2 cellular contexts compared by ENCODE assay signal in genomic region chr10:127296696-127297095, GRCh38.
TF ChIP-seq lines count a peak whose summit lies in the region.

No MANE protein-coding gene starts in this region.

TF ChIP-seq in GM23338, 12 proteins besides CTCF, POLR2A, EP300 and RAD21:
- no peak for TF ChIP-seq ZNF331 (CRISPR knock-in tag; IDR thresholded peaks at IDR 0.05; ENCODE audit: low read depth)
- TF ChIP-seq, protein P1, sequence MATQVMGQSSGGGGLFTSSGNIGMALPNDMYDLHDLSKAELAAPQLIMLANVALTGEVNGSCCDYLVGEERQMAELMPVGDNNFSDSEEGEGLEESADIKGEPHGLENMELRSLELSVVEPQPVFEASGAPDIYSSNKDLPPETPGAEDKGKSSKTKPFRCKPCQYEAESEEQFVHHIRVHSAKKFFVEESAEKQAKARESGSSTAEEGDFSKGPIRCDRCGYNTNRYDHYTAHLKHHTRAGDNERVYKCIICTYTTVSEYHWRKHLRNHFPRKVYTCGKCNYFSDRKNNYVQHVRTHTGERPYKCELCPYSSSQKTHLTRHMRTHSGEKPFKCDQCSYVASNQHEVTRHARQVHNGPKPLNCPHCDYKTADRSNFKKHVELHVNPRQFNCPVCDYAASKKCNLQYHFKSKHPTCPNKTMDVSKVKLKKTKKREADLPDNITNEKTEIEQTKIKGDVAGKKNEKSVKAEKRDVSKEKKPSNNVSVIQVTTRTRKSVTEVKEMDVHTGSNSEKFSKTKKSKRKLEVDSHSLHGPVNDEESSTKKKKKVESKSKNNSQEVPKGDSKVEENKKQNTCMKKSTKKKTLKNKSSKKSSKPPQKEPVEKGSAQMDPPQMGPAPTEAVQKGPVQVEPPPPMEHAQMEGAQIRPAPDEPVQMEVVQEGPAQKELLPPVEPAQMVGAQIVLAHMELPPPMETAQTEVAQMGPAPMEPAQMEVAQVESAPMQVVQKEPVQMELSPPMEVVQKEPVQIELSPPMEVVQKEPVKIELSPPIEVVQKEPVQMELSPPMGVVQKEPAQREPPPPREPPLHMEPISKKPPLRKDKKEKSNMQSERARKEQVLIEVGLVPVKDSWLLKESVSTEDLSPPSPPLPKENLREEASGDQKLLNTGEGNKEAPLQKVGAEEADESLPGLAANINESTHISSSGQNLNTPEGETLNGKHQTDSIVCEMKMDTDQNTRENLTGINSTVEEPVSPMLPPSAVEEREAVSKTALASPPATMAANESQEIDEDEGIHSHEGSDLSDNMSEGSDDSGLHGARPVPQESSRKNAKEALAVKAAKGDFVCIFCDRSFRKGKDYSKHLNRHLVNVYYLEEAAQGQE (IDR thresholded peaks at IDR 0.05; ENCODE audit: unreplicated experiment), result no peak
- no peak for TF ChIP-seq STAT1 (IDR thresholded peaks at IDR 0.05; ENCODE audit: unreplicated experiment)
- no peak for TF ChIP-seq CREB1 (CRISPR knock-in tag; IDR thresholded peaks at IDR 0.05; ENCODE audit: low read depth)
- no peak for TF ChIP-seq NANOG (IDR thresholded peaks at IDR 0.05; ENCODE audit: borderline replicate concordance)
- no peak for TF ChIP-seq ZNF114 (CRISPR knock-in tag; IDR thresholded peaks at IDR 0.05)
- no peak for TF ChIP-seq EZH2 (IDR thresholded peaks at IDR 0.05; ENCODE audit: low read depth, unreplicated experiment)
- TF ChIP-seq ZNF462 (CRISPR knock-in tag; IDR thresholded peaks at IDR 0.05), result no peak
- TF ChIP-seq ETS1 (IDR thresholded peaks at IDR 0.05), result no peak
- TF ChIP-seq POLR2AphosphoS5 (IDR thresholded peaks at IDR 0.05; ENCODE audit: low read depth), result no peak
- no peak for TF ChIP-seq EZH2phosphoT487 (IDR thresholded peaks at IDR 0.05; ENCODE audit: unreplicated experiment)
- no peak for TF ChIP-seq JUNB (IDR thresholded peaks at IDR 0.05; ENCODE audit: unreplicated experiment)

TF ChIP-seq in H1, 55 proteins besides CTCF, POLR2A, EP300 and RAD21:
- no peak for TF ChIP-seq TCF12 (IDR thresholded peaks at IDR 0.05; ENCODE audit: low read depth, low read length)
- no peak for TF ChIP-seq FOSL1 (IDR thresholded peaks at IDR 0.05; ENCODE audit: insufficient read depth, low read depth, low read length)
- TF ChIP-seq MAX (IDR thresholded peaks at IDR 0.05), result no peak
- TF ChIP-seq HDAC6 (IDR thresholded peaks at IDR 0.05; ENCODE audit: low read depth, low read length), result no peak
- TF ChIP-seq CREB1 (IDR thresholded peaks at IDR 0.05), result no peak
- no peak for TF ChIP-seq NRF1 (IDR thresholded peaks at IDR 0.05; ENCODE audit: low read depth, low read length)
- TF ChIP-seq, protein P2, sequence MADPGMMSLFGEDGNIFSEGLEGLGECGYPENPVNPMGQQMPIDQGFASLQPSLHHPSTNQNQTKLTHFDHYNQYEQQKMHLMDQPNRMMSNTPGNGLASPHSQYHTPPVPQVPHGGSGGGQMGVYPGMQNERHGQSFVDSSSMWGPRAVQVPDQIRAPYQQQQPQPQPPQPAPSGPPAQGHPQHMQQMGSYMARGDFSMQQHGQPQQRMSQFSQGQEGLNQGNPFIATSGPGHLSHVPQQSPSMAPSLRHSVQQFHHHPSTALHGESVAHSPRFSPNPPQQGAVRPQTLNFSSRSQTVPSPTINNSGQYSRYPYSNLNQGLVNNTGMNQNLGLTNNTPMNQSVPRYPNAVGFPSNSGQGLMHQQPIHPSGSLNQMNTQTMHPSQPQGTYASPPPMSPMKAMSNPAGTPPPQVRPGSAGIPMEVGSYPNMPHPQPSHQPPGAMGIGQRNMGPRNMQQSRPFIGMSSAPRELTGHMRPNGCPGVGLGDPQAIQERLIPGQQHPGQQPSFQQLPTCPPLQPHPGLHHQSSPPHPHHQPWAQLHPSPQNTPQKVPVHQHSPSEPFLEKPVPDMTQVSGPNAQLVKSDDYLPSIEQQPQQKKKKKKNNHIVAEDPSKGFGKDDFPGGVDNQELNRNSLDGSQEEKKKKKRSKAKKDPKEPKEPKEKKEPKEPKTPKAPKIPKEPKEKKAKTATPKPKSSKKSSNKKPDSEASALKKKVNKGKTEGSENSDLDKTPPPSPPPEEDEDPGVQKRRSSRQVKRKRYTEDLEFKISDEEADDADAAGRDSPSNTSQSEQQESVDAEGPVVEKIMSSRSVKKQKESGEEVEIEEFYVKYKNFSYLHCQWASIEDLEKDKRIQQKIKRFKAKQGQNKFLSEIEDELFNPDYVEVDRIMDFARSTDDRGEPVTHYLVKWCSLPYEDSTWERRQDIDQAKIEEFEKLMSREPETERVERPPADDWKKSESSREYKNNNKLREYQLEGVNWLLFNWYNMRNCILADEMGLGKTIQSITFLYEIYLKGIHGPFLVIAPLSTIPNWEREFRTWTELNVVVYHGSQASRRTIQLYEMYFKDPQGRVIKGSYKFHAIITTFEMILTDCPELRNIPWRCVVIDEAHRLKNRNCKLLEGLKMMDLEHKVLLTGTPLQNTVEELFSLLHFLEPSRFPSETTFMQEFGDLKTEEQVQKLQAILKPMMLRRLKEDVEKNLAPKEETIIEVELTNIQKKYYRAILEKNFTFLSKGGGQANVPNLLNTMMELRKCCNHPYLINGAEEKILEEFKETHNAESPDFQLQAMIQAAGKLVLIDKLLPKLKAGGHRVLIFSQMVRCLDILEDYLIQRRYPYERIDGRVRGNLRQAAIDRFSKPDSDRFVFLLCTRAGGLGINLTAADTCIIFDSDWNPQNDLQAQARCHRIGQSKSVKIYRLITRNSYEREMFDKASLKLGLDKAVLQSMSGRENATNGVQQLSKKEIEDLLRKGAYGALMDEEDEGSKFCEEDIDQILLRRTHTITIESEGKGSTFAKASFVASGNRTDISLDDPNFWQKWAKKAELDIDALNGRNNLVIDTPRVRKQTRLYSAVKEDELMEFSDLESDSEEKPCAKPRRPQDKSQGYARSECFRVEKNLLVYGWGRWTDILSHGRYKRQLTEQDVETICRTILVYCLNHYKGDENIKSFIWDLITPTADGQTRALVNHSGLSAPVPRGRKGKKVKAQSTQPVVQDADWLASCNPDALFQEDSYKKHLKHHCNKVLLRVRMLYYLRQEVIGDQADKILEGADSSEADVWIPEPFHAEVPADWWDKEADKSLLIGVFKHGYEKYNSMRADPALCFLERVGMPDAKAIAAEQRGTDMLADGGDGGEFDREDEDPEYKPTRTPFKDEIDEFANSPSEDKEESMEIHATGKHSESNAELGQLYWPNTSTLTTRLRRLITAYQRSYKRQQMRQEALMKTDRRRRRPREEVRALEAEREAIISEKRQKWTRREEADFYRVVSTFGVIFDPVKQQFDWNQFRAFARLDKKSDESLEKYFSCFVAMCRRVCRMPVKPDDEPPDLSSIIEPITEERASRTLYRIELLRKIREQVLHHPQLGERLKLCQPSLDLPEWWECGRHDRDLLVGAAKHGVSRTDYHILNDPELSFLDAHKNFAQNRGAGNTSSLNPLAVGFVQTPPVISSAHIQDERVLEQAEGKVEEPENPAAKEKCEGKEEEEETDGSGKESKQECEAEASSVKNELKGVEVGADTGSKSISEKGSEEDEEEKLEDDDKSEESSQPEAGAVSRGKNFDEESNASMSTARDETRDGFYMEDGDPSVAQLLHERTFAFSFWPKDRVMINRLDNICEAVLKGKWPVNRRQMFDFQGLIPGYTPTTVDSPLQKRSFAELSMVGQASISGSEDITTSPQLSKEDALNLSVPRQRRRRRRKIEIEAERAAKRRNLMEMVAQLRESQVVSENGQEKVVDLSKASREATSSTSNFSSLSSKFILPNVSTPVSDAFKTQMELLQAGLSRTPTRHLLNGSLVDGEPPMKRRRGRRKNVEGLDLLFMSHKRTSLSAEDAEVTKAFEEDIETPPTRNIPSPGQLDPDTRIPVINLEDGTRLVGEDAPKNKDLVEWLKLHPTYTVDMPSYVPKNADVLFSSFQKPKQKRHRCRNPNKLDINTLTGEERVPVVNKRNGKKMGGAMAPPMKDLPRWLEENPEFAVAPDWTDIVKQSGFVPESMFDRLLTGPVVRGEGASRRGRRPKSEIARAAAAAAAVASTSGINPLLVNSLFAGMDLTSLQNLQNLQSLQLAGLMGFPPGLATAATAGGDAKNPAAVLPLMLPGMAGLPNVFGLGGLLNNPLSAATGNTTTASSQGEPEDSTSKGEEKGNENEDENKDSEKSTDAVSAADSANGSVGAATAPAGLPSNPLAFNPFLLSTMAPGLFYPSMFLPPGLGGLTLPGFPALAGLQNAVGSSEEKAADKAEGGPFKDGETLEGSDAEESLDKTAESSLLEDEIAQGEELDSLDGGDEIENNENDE (IDR thresholded peaks at IDR 0.05; ENCODE audit: insufficient replicate concordance, low read length), result no peak
- TF ChIP-seq NANOG (IDR thresholded peaks at IDR 0.05; ENCODE audit: insufficient read depth, low read depth, low read length, poor library complexity, severe bottlenecking), result no peak
- TF ChIP-seq RFX5 (IDR thresholded peaks at IDR 0.05; ENCODE audit: borderline replicate concordance, low read depth, low read length), result no peak
- TF ChIP-seq BCL11A (IDR thresholded peaks at IDR 0.05; ENCODE audit: low read depth in 2 of 2, low read length in 2 of 2), result no peak
- no peak for TF ChIP-seq HDAC2 (IDR thresholded peaks at IDR 0.05; ENCODE audit: borderline replicate concordance in 1 of 2, low read depth in 2 of 2, low read length in 2 of 2)
- TF ChIP-seq TBP (IDR thresholded peaks at IDR 0.05; ENCODE audit: low read depth, low read length), result no peak
- TF ChIP-seq POU5F1 (IDR thresholded peaks at IDR 0.05; ENCODE audit: low read depth, low read length), result no peak
TF ChIP-seq in H1: peak in this region for 0.
